ENCODE assay signal across 10 cellular contexts in the genomic region with DNA sequence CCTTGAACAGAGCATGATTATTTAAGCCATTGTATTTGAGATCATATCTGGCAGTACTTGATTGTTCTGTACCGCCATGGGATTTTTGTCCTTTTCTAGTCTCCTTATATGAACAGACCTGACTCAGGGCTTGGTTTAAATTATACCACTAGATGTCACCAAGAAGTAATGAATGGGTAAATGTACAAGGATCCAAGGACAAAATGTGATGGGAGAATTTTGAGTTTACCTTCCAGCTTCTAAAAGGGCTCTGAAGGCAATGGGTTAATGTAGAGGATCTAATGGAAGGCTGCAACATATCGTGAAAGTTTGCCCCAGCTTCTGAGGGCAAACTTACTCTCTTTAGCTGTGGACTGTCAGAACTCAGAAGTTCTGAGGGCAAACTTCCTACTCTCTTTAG. TPM values are rescaled to one million over a fixed set of nuclear protein-coding genes. Genes with fewer than 3 reads are reported as not detected.
A peak's percentile ranks its signal among the peaks of the same experiment; 100 is the strongest.
DNase-seq lines count a peak whose midpoint lies in the region; TF ChIP-seq lines count a peak whose summit lies in the region.
"Had no signal": no experiment of that assay in that cellular context is flagged by ENCODE, and none has a peak within 500 bp of the region (broad histone marks: within the 10 kb centered on the region; RNA-seq: fewer than 3 reads in every experiment).

No MANE protein-coding gene starts in this region.

- H4K91ac ChIP-seq in neuronal stem cell (ENCODE audit: low read depth, low read length, poor library complexity): no peak overlapping the region

- CTCF ChIA-PET in activated CD4-positive, alpha-beta T cell treated with anti-CD3 and anti-CD28 coated beads, Interleukin-2, amount 10 ng/mL, durations not matched to agents 7 days and 5 days (lab: Charles Lee): interaction anchor here (0.7 to 1.4 kb wide), 4 partner anchors 16 to 297 kb away, joined by 3 to 4 read pairs (median 3); no protein-coding TSS in a partner anchor

- peaks cover 28% of the 10 kb centered on the region for H3K36me3 Mint-ChIP-seq in nephron (ENCODE audit: low read depth)
- H3K36me3 Mint-ChIP-seq in activated CD4-positive, alpha-beta T cell treated with anti-CD3 and anti-CD28 coated beads, Interleukin-2, amount 10 ng/mL, durations not matched to agents 7 days and 5 days (ENCODE audit: low read depth): peaks cover 37% of the 10 kb centered on the region

- H2AFZ ChIP-seq in neuronal stem cell (ENCODE audit: low read length): no peak overlapping the region

- H3K4me1 ChIP-seq in neuronal stem cell (ENCODE audit: control insufficient read depth in 2 of 2, insufficient read depth in 1 of 2, low read depth in 1 of 2, low read length in 2 of 2): no peaks in the 10 kb centered on the region

- DNase-seq in GM10266 (ENCODE audit: extremely low spot score): no peak
- peak; percentile 64 for DNase-seq in NCI-H2227 treated with DMSO at 0.1 percent for 48 hours (lab: John Stamatoyannopoulos, UW)
- peak; percentile 14 to 54 for DNase-seq in dermis microvascular lymphatic vessel endothelial cell (ENCODE audit: low read depth in 2 of 2)
- no peak for DNase-seq in activated CD4-positive, alpha-beta T cell treated with anti-CD3 and anti-CD28 coated beads, Interleukin-2, amount 10 ng/mL, durations not matched to agents 7 days and 5 days
- no peak for DNase-seq in retina
- DNase-seq in SHP77 treated with DMSO at 0.1 percent for 48 hours (lab: John Stamatoyannopoulos, UW): no peak
- no peak for DNase-seq in neuronal stem cell (ENCODE audit: low spot score)
- DNase-seq: NCI-H345 had no signal

- peak; percentile 15 for TF ChIP-seq CTCF in GM10266 (IDR thresholded peaks at IDR 0.05; ENCODE audit: control insufficient read depth, insufficient read depth, low read depth, missing control alignments)
- peak in 2 of 3 experiments; percentile 25 to 30 for TF ChIP-seq CTCF in nephron (IDR thresholded peaks at IDR 0.05; ENCODE audit: unreplicated experiment in 3 of 3)

- H3K14ac ChIP-seq in neuronal stem cell (ENCODE audit: low read length): no peak overlapping the region

- peaks cover 19 to 78% of the 10 kb centered on the region in 2 donors for H3K36me3 ChIP-seq in neuronal stem cell (replicated peaks in 1 of 2; ENCODE audit: control insufficient read depth in 2 of 2, insufficient read depth in 2 of 2, low read length in 2 of 2)

- H2AK5ac ChIP-seq in neuronal stem cell (ENCODE audit: low read depth, low read length): no peak overlapping the region

- no peak overlapping the region for H3K27ac ChIP-seq in neuronal stem cell (replicated peaks; ENCODE audit: low read length)

- no peak overlapping the region for H2BK15ac ChIP-seq in neuronal stem cell (ENCODE audit: low read length)

- no peak overlapping the region for H3K4me3 Mint-ChIP-seq in nephron
- H3K4me3 Mint-ChIP-seq in activated CD4-positive, alpha-beta T cell treated with anti-CD3 and anti-CD28 coated beads, Interleukin-2, amount 10 ng/mL, durations not matched to agents 7 days and 5 days: no peak overlapping the region
- H3K4me3 Mint-ChIP-seq: neural crest cell had no signal

- no peaks in the 10 kb centered on the region for H3K9me3 Mint-ChIP-seq in nephron
- H3K9me3 Mint-ChIP-seq in activated CD4-positive, alpha-beta T cell treated with anti-CD3 and anti-CD28 coated beads, Interleukin-2, amount 10 ng/mL, durations not matched to agents 7 days and 5 days: no peaks in the 10 kb centered on the region
- H3K9me3 Mint-ChIP-seq: neural crest cell had no signal

- H4K8ac ChIP-seq in neuronal stem cell (ENCODE audit: low read depth, low read length): no peak overlapping the region

- no peaks in the 10 kb centered on the region for H3K27me3 Mint-ChIP-seq in nephron (ENCODE audit: low read depth)
- no peaks in the 10 kb centered on the region for H3K27me3 Mint-ChIP-seq in activated CD4-positive, alpha-beta T cell treated with anti-CD3 and anti-CD28 coated beads, Interleukin-2, amount 10 ng/mL, durations not matched to agents 7 days and 5 days

- H3K27me3 ChIP-seq in neuronal stem cell (ENCODE audit: control insufficient read depth in 3 of 3, insufficient read depth in 3 of 3, low read depth in 1 of 3, low read length in 3 of 3): no peaks in the 10 kb centered on the region

- POLR2A ChIA-PET in activated CD4-positive, alpha-beta T cell treated with anti-CD3 and anti-CD28 coated beads, Interleukin-2, amount 10 ng/mL, durations not matched to agents 7 days and 5 days (lab: Charles Lee): no interaction called here

- H2BK12ac ChIP-seq in neuronal stem cell (ENCODE audit: low read length): no peak overlapping the region

- no CpG with 5 or more reads among the region's 2 CpGs for WGBS in neuronal stem cell (ENCODE audit: extremely low coverage in 2 of 2, insufficient read length in 2 of 2, insufficient replicate concordance in 1 of 2), 2 donors

- H3K9me3 ChIP-seq in neuronal stem cell (replicated peaks in 1 of 2; ENCODE audit: control insufficient read depth in 2 of 2, insufficient read depth in 1 of 2, low read depth in 1 of 2, low read length in 2 of 2): no peaks in the 10 kb centered on the region

- H3K4me3 ChIP-seq in neuronal stem cell (ENCODE audit: low read length in 2 of 2): no peak overlapping the region

- no peaks in the 10 kb centered on the region for H3K79me1 ChIP-seq in neuronal stem cell (ENCODE audit: low read depth, low read length)

- no peak overlapping the region for H3K4me2 ChIP-seq in neuronal stem cell (ENCODE audit: insufficient read depth, low read length, poor library complexity, severe bottlenecking)

- no peak overlapping the region for H2BK5ac ChIP-seq in neuronal stem cell (ENCODE audit: low read length)

- H3K23ac ChIP-seq in neuronal stem cell (ENCODE audit: low read depth, low read length, poor library complexity): no peak overlapping the region

- no peak overlapping the region for H3K9ac ChIP-seq in neuronal stem cell (ENCODE audit: low read depth, low read length, poor library complexity)

- no peak overlapping the region for H3K18ac ChIP-seq in neuronal stem cell (ENCODE audit: low read length)

- no peak overlapping the region for H3K4ac ChIP-seq in neuronal stem cell (ENCODE audit: low read length)

- no peak overlapping the region for H2BK120ac ChIP-seq in neuronal stem cell (ENCODE audit: low read depth, low read length)

- peak overlapping the region in 2 of 3 experiments; percentile 5 to 40 for H3K27ac Mint-ChIP-seq in nephron
- H3K27ac Mint-ChIP-seq in activated CD4-positive, alpha-beta T cell treated with anti-CD3 and anti-CD28 coated beads, Interleukin-2, amount 10 ng/mL, durations not matched to agents 7 days and 5 days: no peak overlapping the region

- H3K4me1 Mint-ChIP-seq in nephron: peaks cover 41% of the 10 kb centered on the region
- H3K4me1 Mint-ChIP-seq in activated CD4-positive, alpha-beta T cell treated with anti-CD3 and anti-CD28 coated beads, Interleukin-2, amount 10 ng/mL, durations not matched to agents 7 days and 5 days: peaks cover 6% of the 10 kb centered on the region

RNA-seq across cellular contexts. Expression of a gene that starts 12.0 kb away (rescaled TPM):
- 22.5 and 22.6 TPM in 2 replicates for total RNA-seq in dermis microvascular lymphatic vessel endothelial cell
- 10 to 100 TPM; 23.1 to 25.2 TPM for total RNA-seq in activated CD4-positive, alpha-beta T cell treated with anti-CD3 and anti-CD28 coated beads, Interleukin-2, amount 10 ng/mL, durations not matched to agents 7 days and 5 days
- 28.2 TPM for polyA plus RNA-seq in neuronal stem cell (2013, experiment 1 of 2)
- polyA plus RNA-seq in neuronal stem cell (2013, experiment 2 of 2): 26.7 TPM

Comparison
In these comparisons a context has a peak if more than half of its experiments do, and no peak if none do; other contexts are left out.
1. DNase-seq: peak in NCI-H2227 treated with DMSO at 0.1 percent for 48 hours (single experiment) and dermis microvascular lymphatic vessel endothelial cell (2 of 2); none in GM10266 (single experiment), activated CD4-positive, alpha-beta T cell treated with anti-CD3 and anti-CD28 coated beads, Interleukin-2, amount 10 ng/mL, durations not matched to agents 7 days and 5 days (single experiment), retina (single experiment), SHP77 treated with DMSO at 0.1 percent for 48 hours (single experiment) and neuronal stem cell (single experiment).